ENCODE assay signal across 19 cellular contexts in genomic region chr7:127760436-127761031, GRCh38.
DNase-seq lines count a peak whose midpoint lies in the region; ATAC-seq and TF ChIP-seq lines count a peak whose summit lies in the region.
"Had no signal": no experiment of that assay in that cellular context is flagged by ENCODE, and none has a peak within 500 bp of the region (broad histone marks: within the 10 kb centered on the region; RNA-seq: fewer than 3 reads in every experiment).

No MANE protein-coding gene starts in this region.

- no peak for DNase-seq in CD8-positive, alpha-beta memory T cell
- DNase-seq in GM23338 (ENCODE audit: low spot score) (no peak), immature natural killer cell (no peak), LoVo (ENCODE audit: low spot score) (no peak), upper lobe of right lung (no peak)
- no peak for DNase-seq in natural killer cell treated with Interleukin-12 subunit alpha and Interleukin-12 subunit beta and Interleukin-15 and Interleukin-18, amount 100 ng/mL, for 72 hours (ENCODE audit: low spot score)
- no peak for DNase-seq in CD8-positive, alpha-beta T cell
- DNase-seq in naive thymus-derived CD8-positive, alpha-beta T cell, result no peak
- DNase-seq: Caco-2, DMS153, EL, MG63, NCI-H1048, NCI-H1436, NCI-H2029 treated with DMSO at 0.1 percent for 48 hours, NCI-H2171 treated with DMSO at 0.1 percent for 48 hours had no signal

- POLR2A ChIA-PET in CD8-positive, alpha-beta memory T cell (lab: Charles Lee), result no interaction called here
- POLR2A ChIA-PET in CD8-positive, alpha-beta T cell (lab: Charles Lee), result interaction anchor here (0.6 kb wide), 1 partner anchor 12 kb away, joined by 5 read pairs; no protein-coding TSS in a partner anchor
- POLR2A ChIA-PET in naive thymus-derived CD8-positive, alpha-beta T cell (lab: Charles Lee), result no interaction called here

- no peaks in the 10 kb centered on the region for H3K36me3 ChIP-seq in CD8-positive, alpha-beta memory T cell (ENCODE audit: insufficient read depth, low read length)
- no peaks in the 10 kb centered on the region for H3K36me3 ChIP-seq in GM23338 (ENCODE audit: insufficient read depth)
- H3K36me3 ChIP-seq in CD8-positive, alpha-beta T cell (ENCODE audit: insufficient read depth, low read length), result no peaks in the 10 kb centered on the region
- H3K36me3 ChIP-seq in upper lobe of right lung, result no peaks in the 10 kb centered on the region

- H3K27me3 Mint-ChIP-seq in CD8-positive, alpha-beta memory T cell, result no peaks in the 10 kb centered on the region
- H3K27me3 Mint-ChIP-seq in GM23338 (ENCODE audit: insufficient read depth, low read depth, poor library complexity) (no peaks in the 10 kb centered on the region), immature natural killer cell (ENCODE audit: low read depth in 3 of 3) (no peaks in the 10 kb centered on the region)
- H3K27me3 Mint-ChIP-seq in natural killer cell treated with Interleukin-12 subunit alpha and Interleukin-12 subunit beta and Interleukin-15 and Interleukin-18, amount 100 ng/mL, for 72 hours, result no peaks in the 10 kb centered on the region
- H3K27me3 Mint-ChIP-seq in CD8-positive, alpha-beta T cell (ENCODE audit: low read depth), result no peaks in the 10 kb centered on the region
- H3K27me3 Mint-ChIP-seq in naive thymus-derived CD8-positive, alpha-beta T cell, result no peaks in the 10 kb centered on the region
- H3K27me3 Mint-ChIP-seq: B cell had no signal

- no peaks in the 10 kb centered on the region for H3K9me3 Mint-ChIP-seq in CD8-positive, alpha-beta memory T cell
- H3K9me3 Mint-ChIP-seq in GM23338 (no peaks in the 10 kb centered on the region), immature natural killer cell (peaks cover 0 to 4% (median 0%) of the 10 kb centered on the region in 6 donors)
- H3K9me3 Mint-ChIP-seq in natural killer cell treated with Interleukin-12 subunit alpha and Interleukin-12 subunit beta and Interleukin-15 and Interleukin-18, amount 100 ng/mL, for 72 hours, result no peaks in the 10 kb centered on the region
- H3K9me3 Mint-ChIP-seq in CD8-positive, alpha-beta T cell, result no peaks in the 10 kb centered on the region
- no peaks in the 10 kb centered on the region for H3K9me3 Mint-ChIP-seq in naive thymus-derived CD8-positive, alpha-beta T cell

- no peaks in the 10 kb centered on the region for H3K9me3 ChIP-seq in CD8-positive, alpha-beta memory T cell (ENCODE audit: low read length)
- no peaks in the 10 kb centered on the region for H3K9me3 ChIP-seq in CD8-positive, alpha-beta T cell (ENCODE audit: low read length)
- H3K9me3 ChIP-seq in upper lobe of right lung, result no peaks in the 10 kb centered on the region
- H3K9me3 ChIP-seq: Caco-2, MG63, SJSA1 had no signal

- H3K27ac ChIP-seq in CD8-positive, alpha-beta memory T cell (ENCODE audit: low read depth, low read length), result no peak overlapping the region
- H3K27ac ChIP-seq in GM23338 (ENCODE audit: low read depth) (no peak overlapping the region), upper lobe of right lung (no peak overlapping the region)
- no peak overlapping the region for H3K27ac ChIP-seq in CD8-positive, alpha-beta T cell (ENCODE audit: low read depth, low read length)
- H3K27ac ChIP-seq: SJSA1 had no signal

- H3F3A ChIP-seq in GM23338 (replicated peaks; ENCODE audit: low read depth), result no peaks in the 10 kb centered on the region

- H3K4me3 Mint-ChIP-seq in CD8-positive, alpha-beta memory T cell, result peak overlapping the region in 4 of 7 donors; percentile 3 to 42 (median 16)
- H3K4me3 Mint-ChIP-seq in GM23338, result no peak overlapping the region
- H3K4me3 Mint-ChIP-seq in immature natural killer cell, result peak overlapping the region; percentile 71 to 89 (median 77)
- H3K4me3 Mint-ChIP-seq in natural killer cell treated with Interleukin-12 subunit alpha and Interleukin-12 subunit beta and Interleukin-15 and Interleukin-18, amount 100 ng/mL, for 72 hours, result peak overlapping the region; percentile 60
- no peak overlapping the region for H3K4me3 Mint-ChIP-seq in CD8-positive, alpha-beta T cell
- H3K4me3 Mint-ChIP-seq in naive thymus-derived CD8-positive, alpha-beta T cell, result no peak overlapping the region
- H3K4me3 Mint-ChIP-seq: B cell had no signal

- H3K4me1 Mint-ChIP-seq in CD8-positive, alpha-beta memory T cell, result peaks cover 76 to 86% (median 76%) of the 10 kb centered on the region in 3 donors
- H3K4me1 Mint-ChIP-seq in GM23338, result peaks cover 47% of the 10 kb centered on the region
- peaks cover 88 to 100% of the 10 kb centered on the region in 2 donors for H3K4me1 Mint-ChIP-seq in immature natural killer cell
- peaks cover 81 to 82% of the 10 kb centered on the region in 2 donors for H3K4me1 Mint-ChIP-seq in natural killer cell treated with Interleukin-12 subunit alpha and Interleukin-12 subunit beta and Interleukin-15 and Interleukin-18, amount 100 ng/mL, for 72 hours (ENCODE audit: low read depth in 2 of 2)
- H3K4me1 Mint-ChIP-seq in CD8-positive, alpha-beta T cell (ENCODE audit: low read depth), result peaks cover 60% of the 10 kb centered on the region
- peaks cover 28 to 71% (median 60%) of the 10 kb centered on the region in 4 donors for H3K4me1 Mint-ChIP-seq in naive thymus-derived CD8-positive, alpha-beta T cell

- no peak overlapping the region for H3K4me2 ChIP-seq in GM23338

- TF ChIP-seq CTCF in GM23338 (conservative IDR thresholded peaks at IDR 0.05; ENCODE audit: low read depth in 2 of 2) (no peak), upper lobe of right lung (IDR thresholded peaks at IDR 0.05) (no peak)
- TF ChIP-seq CTCF in CD8-positive, alpha-beta T cell (IDR thresholded peaks at IDR 0.05), result no peak

- no peak overlapping the region for H2AFZ ChIP-seq in GM23338

- peaks cover 0 to 3% (median 2%) of the 10 kb centered on the region in 3 donors for H3K36me3 Mint-ChIP-seq in CD8-positive, alpha-beta memory T cell
- no peaks in the 10 kb centered on the region for H3K36me3 Mint-ChIP-seq in GM23338 (ENCODE audit: low read depth)
- peaks cover 0 to 16% (median 4%) of the 10 kb centered on the region in 3 donors for H3K36me3 Mint-ChIP-seq in immature natural killer cell
- H3K36me3 Mint-ChIP-seq in natural killer cell treated with Interleukin-12 subunit alpha and Interleukin-12 subunit beta and Interleukin-15 and Interleukin-18, amount 100 ng/mL, for 72 hours, result peaks cover 11% of the 10 kb centered on the region
- peaks cover 8% of the 10 kb centered on the region for H3K36me3 Mint-ChIP-seq in CD8-positive, alpha-beta T cell
- peaks cover 5 to 14% (median 6%) of the 10 kb centered on the region in 3 donors for H3K36me3 Mint-ChIP-seq in naive thymus-derived CD8-positive, alpha-beta T cell

- H3K27me3 ChIP-seq in CD8-positive, alpha-beta memory T cell (ENCODE audit: insufficient read depth, low read length, poor library complexity, severe bottlenecking), result no peaks in the 10 kb centered on the region
- H3K27me3 ChIP-seq in GM23338 (ENCODE audit: insufficient read depth) (no peaks in the 10 kb centered on the region), upper lobe of right lung (no peaks in the 10 kb centered on the region)
- no peaks in the 10 kb centered on the region for H3K27me3 ChIP-seq in CD8-positive, alpha-beta T cell (ENCODE audit: insufficient read depth, low read length)
- H3K27me3 ChIP-seq: MG63, SJSA1 had no signal

- H3K4me1 ChIP-seq in CD8-positive, alpha-beta memory T cell (ENCODE audit: insufficient read depth, low read length), result peaks cover 15% of the 10 kb centered on the region
- H3K4me1 ChIP-seq in GM23338 (ENCODE audit: insufficient read depth) (peaks cover 32% of the 10 kb centered on the region), upper lobe of right lung (no peaks in the 10 kb centered on the region)
- H3K4me1 ChIP-seq in CD8-positive, alpha-beta T cell (ENCODE audit: insufficient read depth, low read length), result peaks cover 4% of the 10 kb centered on the region
- H3K4me1 ChIP-seq: SJSA1 had no signal

- no peak overlapping the region for H3K4me3 ChIP-seq in CD8-positive, alpha-beta memory T cell (ENCODE audit: low read length)
- H3K4me3 ChIP-seq in GM23338 (no peak overlapping the region), upper lobe of right lung (no peak overlapping the region)
- H3K4me3 ChIP-seq in CD8-positive, alpha-beta T cell (ENCODE audit: low read depth, low read length), result no peak overlapping the region
- H3K4me3 ChIP-seq: MG63, SJSA1 had no signal

- no peak for ATAC-seq in GM23338
- no peak for ATAC-seq in natural killer cell treated with Interleukin-12 subunit alpha and Interleukin-12 subunit beta and Interleukin-15 and Interleukin-18, amount 100 ng/mL, for 72 hours
- no peak for ATAC-seq in CD8-positive, alpha-beta T cell
- no peak for ATAC-seq in upper lobe of right lung
- ATAC-seq in naive thymus-derived CD8-positive, alpha-beta T cell, result no peak
- ATAC-seq: Panc1 had no signal

- intact Hi-C loops in CD8-positive, alpha-beta T cell (cut with DNase I, micrococcal nuclease), result no loop called here
- intact Hi-C loops in upper lobe of right lung (cut with DNase I), result no loop called here

- CTCF ChIA-PET in CD8-positive, alpha-beta memory T cell (lab: Charles Lee), result no interaction called here
- CTCF ChIA-PET in CD8-positive, alpha-beta T cell (lab: Charles Lee), result no interaction called here

- H3K9me2 ChIP-seq in GM23338 (ENCODE audit: insufficient read depth), result no peaks in the 10 kb centered on the region

- peaks cover 98% of the 10 kb centered on the region for H3K79me2 ChIP-seq in GM23338 (replicated peaks; ENCODE audit: insufficient read depth)

- peaks cover 45% of the 10 kb centered on the region for H4K20me1 ChIP-seq in GM23338 (replicated peaks; ENCODE audit: insufficient read depth)

- H3K27ac Mint-ChIP-seq in CD8-positive, alpha-beta memory T cell, result peak overlapping the region in 2 of 8 donors; percentile 2 to 77
- peak overlapping the region; percentile 82 for H3K27ac Mint-ChIP-seq in GM23338
- peak overlapping the region; percentile 51 to 87 (median 81) for H3K27ac Mint-ChIP-seq in immature natural killer cell
- H3K27ac Mint-ChIP-seq in natural killer cell treated with Interleukin-12 subunit alpha and Interleukin-12 subunit beta and Interleukin-15 and Interleukin-18, amount 100 ng/mL, for 72 hours, result peak overlapping the region; percentile 69
- no peak overlapping the region for H3K27ac Mint-ChIP-seq in CD8-positive, alpha-beta T cell
- H3K27ac Mint-ChIP-seq in naive thymus-derived CD8-positive, alpha-beta T cell, result no peak overlapping the region
- H3K27ac Mint-ChIP-seq: B cell had no signal

TF ChIP-seq in GM23338, 12 proteins besides CTCF, POLR2A, EP300 and RAD21:
- TF ChIP-seq EZH2phosphoT487 (IDR thresholded peaks at IDR 0.05; ENCODE audit: unreplicated experiment), result no peak
- TF ChIP-seq POLR2AphosphoS5 (IDR thresholded peaks at IDR 0.05; ENCODE audit: low read depth), result no peak

Comparison
In these comparisons a context has a peak if more than half of its experiments do, and no peak if none do; other contexts are left out.
1. H3K27ac Mint-ChIP-seq: peak in GM23338 (single experiment), immature natural killer cell (6 of 6) and natural killer cell treated with Interleukin-12 subunit alpha and Interleukin-12 subunit beta and Interleukin-15 and Interleukin-18, amount 100 ng/mL, for 72 hours (2 of 2); none in CD8-positive, alpha-beta T cell (single experiment) and naive thymus-derived CD8-positive, alpha-beta T cell (0 of 10).
2. H3K4me3 Mint-ChIP-seq: peak in CD8-positive, alpha-beta memory T cell (4 of 7), immature natural killer cell (5 of 5) and natural killer cell treated with Interleukin-12 subunit alpha and Interleukin-12 subunit beta and Interleukin-15 and Interleukin-18, amount 100 ng/mL, for 72 hours (single experiment); none in GM23338 (single experiment), CD8-positive, alpha-beta T cell (single experiment) and naive thymus-derived CD8-positive, alpha-beta T cell (0 of 10).